26 cellular contexts compared by ENCODE assay signal in the genomic region with DNA sequence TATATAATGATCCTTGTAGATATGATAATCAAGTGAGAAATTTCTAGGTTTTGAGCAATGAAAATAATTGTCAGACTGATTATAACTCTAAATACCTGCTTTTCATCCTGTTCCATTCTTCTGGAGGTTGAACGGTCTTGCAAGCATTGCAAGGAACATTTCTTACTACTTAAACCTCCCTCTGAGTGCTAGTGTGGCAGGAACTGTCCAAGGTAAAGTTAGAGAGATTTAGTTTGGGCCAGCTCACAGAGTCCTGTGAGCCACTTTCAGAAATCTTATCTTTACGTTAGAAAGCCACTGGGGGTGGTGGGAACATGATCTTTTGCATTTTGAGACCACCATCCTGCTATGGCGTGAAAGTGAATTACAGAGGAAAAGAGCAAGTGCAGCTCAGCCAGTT.
"Had no signal": no experiment of that assay in that cellular context is flagged by ENCODE, and none has a peak within 500 bp of the region (broad histone marks: within the 10 kb centered on the region; RNA-seq: fewer than 3 reads in every experiment).

No MANE protein-coding gene starts in this region.

- DNase-seq: IMR-90, Kasumi-1, MM.1S, NCI-H1092 treated with DMSO at 0.1 percent for 48 hours, NCI-H1436, NCI-H187, NCI-H2029, NCI-H2081 treated with DMSO at 0.1 percent for 48 hours, NCI-H2171, NCI-H226, NCI-H446, NCI-H510A, NCI-H524 treated with DMSO at 0.1 percent for 48 hours, NCI-H69, NCI-H774, Right ventricle myocardium superior, RPMI8226, SIG-M5 had no signal

- H3K4me1 ChIP-seq: SJSA1 had no signal

- H3K27me3 ChIP-seq: SJSA1 had no signal

- H3K9me3 ChIP-seq: SJSA1 had no signal

- H3K9ac ChIP-seq: KMS-11 had no signal

- H3K4me3 ChIP-seq: K562, SJSA1, SK-N-MC had no signal

- H3K4me2 ChIP-seq: KMS-11 had no signal

- FAIRE-seq: HepG2, HTR-8/SVneo, K562, RCC 7860 had no signal

- H3K36me3 ChIP-seq: SJSA1 had no signal

- ATAC-seq: HepG2, K562 had no signal

- H3K27ac ChIP-seq: HL-60, KMS-11, SJSA1, SK-N-MC had no signal
